Comparison of ENCODE assay signal across 19 cellular contexts in genomic region chr1:13600762-13601483, GRCh38. TPM values are rescaled to one million over a fixed set of nuclear protein-coding genes. Genes with fewer than 3 reads are reported as not detected.
DNase-seq lines count a peak whose midpoint lies in the region; ATAC-seq and TF ChIP-seq lines count a peak whose summit lies in the region.
"Had no signal": no experiment of that assay in that cellular context is flagged by ENCODE, and none has a peak within 500 bp of the region (broad histone marks: within the 10 kb centered on the region; RNA-seq: fewer than 3 reads in every experiment).

No MANE protein-coding gene starts in this region.

- H3K36me3 ChIP-seq in left ventricle myocardium inferior, result no peaks in the 10 kb centered on the region
- no peaks in the 10 kb centered on the region for H3K36me3 ChIP-seq in upper lobe of right lung

- peak overlapping the region; percentile 90 for H3K27ac Mint-ChIP-seq in WTC11
- peak overlapping the region; percentile 3 for H3K27ac Mint-ChIP-seq in neural crest cell (ENCODE audit: unreplicated experiment)
- H3K27ac Mint-ChIP-seq: activated CD4-positive, alpha-beta T cell treated with anti-CD3 and anti-CD28 coated beads for 36 hours; activated CD8-positive, alpha-beta memory T cell treated with anti-CD3 and anti-CD28 coated beads, Interleukin-2, amount 10 ng/mL, durations not matched to agents 7 days and 5 days; activated naive CD8-positive, alpha-beta T cell treated with anti-CD3 and anti-CD28 coated beads, Interleukin-2, amount 10 ng/mL, durations not matched to agents 7 days and 5 days; CD8-positive, alpha-beta memory T cell; dendritic cell treated with granulocyte-macrophage colony-stimulating factor and Interleukin-4, amounts not matched to agents 40 ng/mL and 50 ng/mL, for 4 days had no signal

- intact Hi-C loops in left ventricle myocardium inferior (cut with micrococcal nuclease) (no loop called here), upper lobe of right lung (cut with DNase I) (no loop called here)

- H3K9me3 Mint-ChIP-seq in WTC11, result no peaks in the 10 kb centered on the region
- H3K9me3 Mint-ChIP-seq in neural crest cell, result no peaks in the 10 kb centered on the region
- H3K9me3 Mint-ChIP-seq: activated naive CD8-positive, alpha-beta T cell treated with anti-CD3 and anti-CD28 coated beads, Interleukin-2, amount 10 ng/mL, durations not matched to agents 7 days and 5 days; CD8-positive, alpha-beta memory T cell; dendritic cell treated with granulocyte-macrophage colony-stimulating factor and Interleukin-4, amounts not matched to agents 40 ng/mL and 50 ng/mL, for 4 days had no signal

- ATAC-seq in WTC11 (peak; percentile 43; the same call in 1 of the 2 replicates), upper lobe of right lung (peak; percentile 68), HG03095 (IDR thresholded peaks at IDR 0.05; ENCODE audit: unreplicated experiment) (no peak), HG03135 (IDR thresholded peaks at IDR 0.05; ENCODE audit: unreplicated experiment) (no peak)
- ATAC-seq: activated CD4-positive, alpha-beta T cell treated with anti-CD3 and anti-CD28 coated beads for 36 hours; activated CD8-positive, alpha-beta memory T cell treated with anti-CD3 and anti-CD28 coated beads, Interleukin-2, amount 10 ng/mL, durations not matched to agents 7 days and 5 days; body of pancreas; K562 had no signal

- CTCF ChIA-PET in WTC11 (lab: Charles Lee), result interaction anchor here (1.2 kb wide), 1 partner anchor 31 kb away, joined by 3 read pairs; no protein-coding TSS in a partner anchor

- DNase-seq in WTC11 (ENCODE audit: low spot score) (no peak), left ventricle myocardium inferior (peak; percentile 61), neural crest cell (ENCODE audit: low read depth, low spot score) (no peak), upper lobe of right lung (no peak), GM19240 (ENCODE audit: insufficient read length, low spot score) (no peak)
- DNase-seq: activated CD4-positive, alpha-beta T cell treated with anti-CD3 and anti-CD28 coated beads for 36 hours; activated CD8-positive, alpha-beta memory T cell treated with anti-CD3 and anti-CD28 coated beads, Interleukin-2, amount 10 ng/mL, durations not matched to agents 7 days and 5 days; activated naive CD8-positive, alpha-beta T cell treated with anti-CD3 and anti-CD28 coated beads, Interleukin-2, amount 10 ng/mL, durations not matched to agents 7 days and 5 days; body of pancreas; CD8-positive, alpha-beta memory T cell; foreskin fibroblast; NCI-H187 treated with DMSO at 0.1 percent for 48 hours; NCI-H446 treated with DMSO at 0.1 percent for 48 hours; stimulated activated CD4-positive, alpha-beta T cell treated with anti-CD3 and anti-CD28 coated beads, Interleukin-12 subunit alpha, Interleukin-12 subunit beta, amount 100 ng/mL, for 4 hours had no signal

- H3K4me1 ChIP-seq in left ventricle myocardium inferior (peaks cover 14% of the 10 kb centered on the region), upper lobe of right lung (peaks cover 4% of the 10 kb centered on the region)
- H3K4me1 ChIP-seq: body of pancreas, parathyroid adenoma had no signal

- H3K27me3 ChIP-seq in left ventricle myocardium inferior (ENCODE audit: low read depth) (no peaks in the 10 kb centered on the region), upper lobe of right lung (no peaks in the 10 kb centered on the region)
- H3K27me3 ChIP-seq: body of pancreas had no signal

- H3K4me3 Mint-ChIP-seq in WTC11 (no peak overlapping the region), neural crest cell (no peak overlapping the region)
- H3K4me3 Mint-ChIP-seq: activated CD4-positive, alpha-beta T cell treated with anti-CD3 and anti-CD28 coated beads for 36 hours; activated CD8-positive, alpha-beta memory T cell treated with anti-CD3 and anti-CD28 coated beads, Interleukin-2, amount 10 ng/mL, durations not matched to agents 7 days and 5 days; activated naive CD8-positive, alpha-beta T cell treated with anti-CD3 and anti-CD28 coated beads, Interleukin-2, amount 10 ng/mL, durations not matched to agents 7 days and 5 days; CD8-positive, alpha-beta memory T cell; dendritic cell treated with granulocyte-macrophage colony-stimulating factor and Interleukin-4, amounts not matched to agents 40 ng/mL and 50 ng/mL, for 4 days had no signal

- POLR2A ChIA-PET in WTC11 (lab: Charles Lee), result no interaction called here

- H3K36me3 Mint-ChIP-seq in WTC11 (peaks cover 17% of the 10 kb centered on the region), neural crest cell (ENCODE audit: low read depth) (no peaks in the 10 kb centered on the region)
- H3K36me3 Mint-ChIP-seq: activated CD8-positive, alpha-beta memory T cell treated with anti-CD3 and anti-CD28 coated beads, Interleukin-2, amount 10 ng/mL, durations not matched to agents 7 days and 5 days; activated naive CD8-positive, alpha-beta T cell treated with anti-CD3 and anti-CD28 coated beads, Interleukin-2, amount 10 ng/mL, durations not matched to agents 7 days and 5 days; CD8-positive, alpha-beta memory T cell had no signal

- H3K4me3 ChIP-seq in left ventricle myocardium inferior, result no peak overlapping the region
- H3K4me3 ChIP-seq in upper lobe of right lung, result no peak overlapping the region
- H3K4me3 ChIP-seq: body of pancreas, K562 had no signal

- H3K9me3 ChIP-seq in left ventricle myocardium inferior (replicated peaks), result no peaks in the 10 kb centered on the region
- no peaks in the 10 kb centered on the region for H3K9me3 ChIP-seq in upper lobe of right lung
- H3K9me3 ChIP-seq: body of pancreas had no signal

- peak overlapping the region; percentile 82 for H3K27ac ChIP-seq in left ventricle myocardium inferior (replicated peaks)
- peak overlapping the region; percentile 25 for H3K27ac ChIP-seq in upper lobe of right lung
- H3K27ac ChIP-seq: body of pancreas, parathyroid adenoma had no signal

- no peak for TF ChIP-seq CTCF in WTC11 (IDR thresholded peaks at IDR 0.05)
- TF ChIP-seq CTCF in left ventricle myocardium inferior (IDR thresholded peaks at IDR 0.05; ENCODE audit: borderline replicate concordance), result no peak
- TF ChIP-seq CTCF in neural crest cell (conservative IDR thresholded peaks at IDR 0.05), result no peak
- no peak for TF ChIP-seq CTCF in upper lobe of right lung (IDR thresholded peaks at IDR 0.05)

- H3K27me3 Mint-ChIP-seq in WTC11 (ENCODE audit: low read depth) (no peaks in the 10 kb centered on the region), neural crest cell (ENCODE audit: low read depth) (no peaks in the 10 kb centered on the region)
- H3K27me3 Mint-ChIP-seq: activated CD8-positive, alpha-beta memory T cell treated with anti-CD3 and anti-CD28 coated beads, Interleukin-2, amount 10 ng/mL, durations not matched to agents 7 days and 5 days; activated naive CD8-positive, alpha-beta T cell treated with anti-CD3 and anti-CD28 coated beads, Interleukin-2, amount 10 ng/mL, durations not matched to agents 7 days and 5 days had no signal

- H3K4me1 Mint-ChIP-seq in WTC11 (peaks cover 52% of the 10 kb centered on the region), neural crest cell (peaks cover 21% of the 10 kb centered on the region)
- H3K4me1 Mint-ChIP-seq: activated CD4-positive, alpha-beta T cell treated with anti-CD3 and anti-CD28 coated beads for 36 hours; activated CD8-positive, alpha-beta memory T cell treated with anti-CD3 and anti-CD28 coated beads, Interleukin-2, amount 10 ng/mL, durations not matched to agents 7 days and 5 days; activated naive CD8-positive, alpha-beta T cell treated with anti-CD3 and anti-CD28 coated beads, Interleukin-2, amount 10 ng/mL, durations not matched to agents 7 days and 5 days; CD8-positive, alpha-beta memory T cell had no signal

TF ChIP-seq in WTC11, 78 proteins besides CTCF, POLR2A, EP300 and RAD21 (continues in another document):
- TF ChIP-seq ETV6 (CRISPR knock-in tag; IDR thresholded peaks at IDR 0.05), result no peak
- no peak for TF ChIP-seq MLX (CRISPR knock-in tag; IDR thresholded peaks at IDR 0.05)
- TF ChIP-seq ZBTB43 (CRISPR knock-in tag; IDR thresholded peaks at IDR 0.05), result no peak
- no peak for TF ChIP-seq EMX1 (CRISPR knock-in tag; IDR thresholded peaks at IDR 0.05)
- no peak for TF ChIP-seq SMAD3 (CRISPR knock-in tag; IDR thresholded peaks at IDR 0.05; ENCODE audit: borderline replicate concordance)
- no peak for TF ChIP-seq PRRX2 (CRISPR knock-in tag; IDR thresholded peaks at IDR 0.05)
- no peak for TF ChIP-seq FOXP4 (CRISPR knock-in tag; IDR thresholded peaks at IDR 0.05)

RNA-seq across cellular contexts. Expression of gene PDPN, which starts 17.3 kb away (rescaled TPM):
- total RNA-seq in WTC11 (2021) (128 to 158 TPM (median 135 TPM) in 3 replicates), left ventricle myocardium inferior (16.7 TPM), neural crest cell (47.4 and 51.7 TPM in 2 replicates), upper lobe of right lung (47.0 TPM)
- total RNA-seq: activated CD4-positive, alpha-beta T cell treated with anti-CD3 and anti-CD28 coated beads for 36 hours; activated CD8-positive, alpha-beta memory T cell treated with anti-CD3 and anti-CD28 coated beads, Interleukin-2, amount 10 ng/mL, durations not matched to agents 7 days and 5 days; activated naive CD8-positive, alpha-beta T cell treated with anti-CD3 and anti-CD28 coated beads, Interleukin-2, amount 10 ng/mL, durations not matched to agents 7 days and 5 days had no signal

Comparison
In these comparisons a context has a peak if more than half of its experiments do, and no peak if none do; other contexts are left out.
1. ATAC-seq: peak in WTC11 (single experiment) and upper lobe of right lung (single experiment); none in HG03095 (single experiment) and HG03135 (single experiment).